ENCODE assay signal across 8 cellular contexts in genomic region chr21:34072145-34073031, GRCh38. TPM values are rescaled to one million over a fixed set of nuclear protein-coding genes. Genes with fewer than 3 reads are reported as not detected.
DNase-seq lines count a peak whose midpoint lies in the region; ATAC-seq, FAIRE-seq and TF ChIP-seq lines count a peak whose summit lies in the region.

No MANE protein-coding gene starts in this region.

- peak overlapping the region; percentile 80 for H3K4me3 Mint-ChIP-seq in Calu3 (ENCODE audit: low read depth, unreplicated experiment)

- CTCF ChIA-PET in Calu3 (lab: Charles Lee): interaction anchor here (0.9 kb wide), 1 partner anchor 136 kb away, joined by 3 read pairs; no protein-coding TSS in a partner anchor

- H3K27me3 ChIP-seq in heart right ventricle: no peaks in the 10 kb centered on the region

- no peaks in the 10 kb centered on the region for H3K9me3 Mint-ChIP-seq in Calu3 (ENCODE audit: low read depth, unreplicated experiment)

- H3K9me3 ChIP-seq in heart right ventricle: no peaks in the 10 kb centered on the region

- FAIRE-seq in frontal cortex (lab: Jason Lieb, UNC): no peak

- peaks cover 11% of the 10 kb centered on the region for H3K4me1 Mint-ChIP-seq in Calu3 (ENCODE audit: low read depth, unreplicated experiment)

- H3K36me3 Mint-ChIP-seq in Calu3 (ENCODE audit: insufficient read depth, unreplicated experiment): peaks cover 35% of the 10 kb centered on the region

- DNase-seq in Calu3 (no peak), heart right ventricle (peak in 1 of 2 donors; percentile 32), retinal pigment epithelial cell (ENCODE audit: low read depth) (no peak), frontal cortex (ENCODE audit: low spot score in 2 of 2) (no peak), NCI-H1105 treated with DMSO at 0.1 percent for 48 hours (lab: John Stamatoyannopoulos, UW) (no peak)
- DNase-seq in activated naive CD4-positive, alpha-beta T cell treated with Interleukin-2 at 50 U/mL for 16 hours: peak; percentile 6

- intact Hi-C loops in Calu3 (cut with micrococcal nuclease; ENCODE audit: unreplicated experiment): no loop called here
- intact Hi-C loops in heart right ventricle (cut with DNase I): loop anchor here (1.0 to 10.0 kb wide), 10 partner anchors 57 to 542 kb away; partner anchors contain the start of gene RCAN1 (in 1 of the 10)

- BruUV-seq in Calu3 (replicated peaks; lab: Mats Ljungman, UMichigan): no TSS peak

- peak overlapping the region in 9 of 10 donors; percentile 62 to 87 (median 82) for H3K27ac ChIP-seq in heart right ventricle

- WGBS in heart right ventricle, 2 donors: 45 to 51% methylated on average over 32 of the region's 32 CpGs

- peak overlapping the region; percentile 86 for H3K27ac Mint-ChIP-seq in Calu3 (ENCODE audit: unreplicated experiment)

- H3K4me3 ChIP-seq in heart right ventricle (peak overlapping the region; percentile 8 to 85 (median 79)), retinal pigment epithelial cell (ENCODE audit: low read length) (peak overlapping the region; percentile 24)

- peaks cover 13% of the 10 kb centered on the region for H3K27me3 Mint-ChIP-seq in Calu3 (ENCODE audit: unreplicated experiment)

- peak; percentile 5 for ATAC-seq in HG02885 (IDR thresholded peaks at IDR 0.05; ENCODE audit: poor library complexity, unreplicated experiment)
- ATAC-seq in heart right ventricle: peak; percentile 6 to 76 (median 25)
- no peak for ATAC-seq in HG03135 (IDR thresholded peaks at IDR 0.05; ENCODE audit: unreplicated experiment)

- TF ChIP-seq CTCF in Calu3 (IDR thresholded peaks at IDR 0.05; ENCODE audit: unreplicated experiment) (no peak), heart right ventricle (IDR thresholded peaks at IDR 0.05) (no peak), retinal pigment epithelial cell (conservative IDR thresholded peaks at IDR 0.05; ENCODE audit: low read depth, low read length) (no peak)

- H3K4me1 ChIP-seq in heart right ventricle: peaks cover 0 to 39% (median 20%) of the 10 kb centered on the region in 9 donors

- H3K36me3 ChIP-seq in heart right ventricle: no peaks in the 10 kb centered on the region

RNA-seq across cellular contexts. Expression of gene MRPS6, which starts 1.0 kb away (rescaled TPM):
- 43.5 TPM in 2 replicates for total RNA-seq in Calu3 (2022)
- 10 to 100 TPM; 32.0 to 68.1 (median 38.4) TPM for total RNA-seq in heart right ventricle
- 10 to 100 TPM; 38.7 to 51.7 TPM for polyA plus RNA-seq in heart right ventricle
- 20.0 TPM for total RNA-seq in frontal cortex

RNA-seq across cellular contexts. Expression of gene SLC5A3, which starts 1.0 kb away (rescaled TPM):
- total RNA-seq in Calu3 (2022) (15.8 and 15.9 TPM in 2 replicates), heart right ventricle (1 to 10 TPM; 1.8 to 7.4 (median 2.8) TPM), frontal cortex (54.2 TPM)
- polyA plus RNA-seq in heart right ventricle: 1 to 10 TPM in 1 of 2 donors, under 1 TPM in 1; 0.58 to 1.3 TPM
